12 cellular contexts compared by ENCODE assay signal in the genomic region with DNA sequence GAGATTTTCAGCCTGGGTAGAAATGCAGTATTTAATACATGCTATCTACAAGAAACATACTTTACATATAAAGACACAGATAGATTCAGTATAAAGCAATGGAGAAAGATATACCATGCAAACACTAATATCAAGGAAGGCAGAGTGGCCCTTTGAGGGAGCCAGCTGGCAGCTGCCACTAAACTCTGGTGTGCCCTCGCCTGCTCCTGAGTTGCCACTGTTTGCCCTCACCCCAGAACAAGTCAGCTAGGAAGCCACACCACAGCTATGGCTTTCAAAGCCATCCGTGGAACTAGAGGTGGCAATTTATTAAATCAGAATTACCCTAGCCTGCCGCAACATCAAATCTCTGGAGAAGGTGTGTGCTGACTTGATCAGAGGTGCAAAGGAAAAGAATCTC. TPM values are rescaled to one million over a fixed set of nuclear protein-coding genes. Genes with fewer than 3 reads are reported as not detected.
DNase-seq lines count a peak whose midpoint lies in the region; ATAC-seq and TF ChIP-seq lines count a peak whose summit lies in the region.
"Had no signal": no experiment of that assay in that cellular context is flagged by ENCODE, and none has a peak within 500 bp of the region (broad histone marks: within the 10 kb centered on the region; RNA-seq: fewer than 3 reads in every experiment).

No MANE protein-coding gene starts in this region.

- no peaks in the 10 kb centered on the region for H3K27me3 Mint-ChIP-seq in endodermal cell (ENCODE audit: insufficient read depth)
- no peaks in the 10 kb centered on the region for H3K27me3 Mint-ChIP-seq in natural killer cell treated with Interleukin-12 subunit alpha and Interleukin-12 subunit beta and Interleukin-15 and Interleukin-18, amount 100 ng/mL, for 72 hours

- peak overlapping the region in 8 of 10 donors; percentile 14 to 48 (median 30) for H3K4me3 ChIP-seq in heart right ventricle
- no peak overlapping the region for H3K4me3 ChIP-seq in endodermal cell (ENCODE audit: low read length)
- H3K4me3 ChIP-seq: colonic mucosa had no signal

- WGBS in heart right ventricle, 2 donors: 62% methylated on average over 3 of the region's 3 CpGs
- WGBS in endodermal cell (ENCODE audit: insufficient coverage in 1 of 2, insufficient read length in 1 of 2), 2 experiments: 93 to 100% methylated on average over 2 to 3 of the region's 3 CpGs

- H3K9me3 Mint-ChIP-seq in endodermal cell: no peaks in the 10 kb centered on the region
- H3K9me3 Mint-ChIP-seq in natural killer cell treated with Interleukin-12 subunit alpha and Interleukin-12 subunit beta and Interleukin-15 and Interleukin-18, amount 100 ng/mL, for 72 hours: no peaks in the 10 kb centered on the region
- H3K9me3 Mint-ChIP-seq: activated T-cell treated with anti-CD3 and anti-CD28 coated beads, Interleukin-2, amount 50 U/mL, for 72 hours had no signal

- ATAC-seq in heart right ventricle: no peak
- ATAC-seq in Right ventricle myocardium inferior: no peak
- ATAC-seq in natural killer cell treated with Interleukin-12 subunit alpha and Interleukin-12 subunit beta and Interleukin-15 and Interleukin-18, amount 100 ng/mL, for 72 hours: no peak
- ATAC-seq: activated T-cell treated with anti-CD3 and anti-CD28 coated beads, Interleukin-2, amount 50 U/mL, for 72 hours had no signal

- no peak overlapping the region for H3K4me3 Mint-ChIP-seq in endodermal cell
- H3K4me3 Mint-ChIP-seq in natural killer cell treated with Interleukin-12 subunit alpha and Interleukin-12 subunit beta and Interleukin-15 and Interleukin-18, amount 100 ng/mL, for 72 hours: peak overlapping the region; percentile 63

- no peak overlapping the region for H3K27ac Mint-ChIP-seq in endodermal cell
- peak overlapping the region; percentile 87 to 94 for H3K27ac Mint-ChIP-seq in natural killer cell treated with Interleukin-12 subunit alpha and Interleukin-12 subunit beta and Interleukin-15 and Interleukin-18, amount 100 ng/mL, for 72 hours

- H3K9me3 ChIP-seq in heart right ventricle (no peaks in the 10 kb centered on the region), endodermal cell (ENCODE audit: control insufficient read depth, low read length) (no peaks in the 10 kb centered on the region)
- H3K9me3 ChIP-seq: BE2C, colonic mucosa had no signal

- H3K27ac ChIP-seq in heart right ventricle (peak overlapping the region; percentile 32 to 92 (median 85)), endodermal cell (ENCODE audit: low read depth, low read length) (no peak overlapping the region)
- H3K27ac ChIP-seq: colonic mucosa had no signal

- H3K9ac ChIP-seq in endodermal cell (ENCODE audit: extremely low read depth, low read length, poor library complexity, severe bottlenecking): no peak overlapping the region

- DNase-seq in heart right ventricle: no peak
- no peak for DNase-seq in Right ventricle myocardium inferior (ENCODE audit: missing footprints)
- DNase-seq in endodermal cell: peak; percentile 43
- no peak for DNase-seq in natural killer cell treated with Interleukin-12 subunit alpha and Interleukin-12 subunit beta and Interleukin-15 and Interleukin-18, amount 100 ng/mL, for 72 hours (ENCODE audit: low spot score)
- DNase-seq in NCI-H82 treated with DMSO at 0.1 percent for 48 hours (lab: John Stamatoyannopoulos, UW; ENCODE audit: unreplicated experiment): no peak
- DNase-seq in NCI-H1930 (lab: John Stamatoyannopoulos, UW): no peak
- DNase-seq in effector CD8-positive, alpha-beta T cell (lab: John Stamatoyannopoulos, UW): no peak
- DNase-seq in NCI-H1417 (lab: John Stamatoyannopoulos, UW): no peak
- DNase-seq: activated T-cell treated with anti-CD3 and anti-CD28 coated beads, Interleukin-2, amount 50 U/mL, for 72 hours; BE2C; colonic mucosa; NCI-H2081 treated with DMSO at 0.1 percent for 48 hours had no signal

- intact Hi-C loops in heart right ventricle (cut with DNase I): no loop called here
- intact Hi-C loops in Right ventricle myocardium inferior (cut with DNase I): no loop called here

- peaks cover 8% of the 10 kb centered on the region for H3K36me3 Mint-ChIP-seq in endodermal cell (ENCODE audit: low read depth)
- peaks cover 5% of the 10 kb centered on the region for H3K36me3 Mint-ChIP-seq in natural killer cell treated with Interleukin-12 subunit alpha and Interleukin-12 subunit beta and Interleukin-15 and Interleukin-18, amount 100 ng/mL, for 72 hours

- H3K4me1 ChIP-seq in heart right ventricle (peaks cover 33 to 98% (median 95%) of the 10 kb centered on the region in 9 donors), endodermal cell (ENCODE audit: control insufficient read depth, insufficient read depth, low read length) (peaks cover 6% of the 10 kb centered on the region)
- H3K4me1 ChIP-seq: colonic mucosa had no signal

- H3K27me3 ChIP-seq in heart right ventricle (no peaks in the 10 kb centered on the region), endodermal cell (ENCODE audit: control insufficient read depth, insufficient read depth, low read length, poor library complexity, severe bottlenecking) (no peaks in the 10 kb centered on the region)
- H3K27me3 ChIP-seq: BE2C, colonic mucosa had no signal

- H3K36me3 ChIP-seq in heart right ventricle (peaks cover 0 to 5% (median 0%) of the 10 kb centered on the region in 9 donors), endodermal cell (ENCODE audit: control insufficient read depth, insufficient read depth, low read length) (peaks cover 9% of the 10 kb centered on the region)
- H3K36me3 ChIP-seq: BE2C, colonic mucosa had no signal

- no peak for TF ChIP-seq CTCF in heart right ventricle (IDR thresholded peaks at IDR 0.05)
- TF ChIP-seq CTCF in endodermal cell (conservative IDR thresholded peaks at IDR 0.05): no peak

- H3K4me1 Mint-ChIP-seq in endodermal cell: peaks cover 45% of the 10 kb centered on the region
- H3K4me1 Mint-ChIP-seq in natural killer cell treated with Interleukin-12 subunit alpha and Interleukin-12 subunit beta and Interleukin-15 and Interleukin-18, amount 100 ng/mL, for 72 hours (ENCODE audit: low read depth in 2 of 2): peaks cover 69 to 70% of the 10 kb centered on the region in 2 donors

RNA-seq across cellular contexts. Expression of a gene that starts 18.3 kb away (rescaled TPM):
- total RNA-seq in heart right ventricle: 10 to 100 TPM; 52.0 to 83.7 (median 63.3) TPM
- 100 to 1,000 TPM in 1 of 2 donors, 10 to 100 TPM in 1; 41.2 to 123 TPM for polyA plus RNA-seq in heart right ventricle
- total RNA-seq in Right ventricle myocardium inferior: 63.7 TPM
- total RNA-seq in endodermal cell: 10 to 100 TPM; 58.4 to 92.7 TPM
- 42.1 TPM for polyA plus RNA-seq in endodermal cell (2013, experiment 1 of 2)
- 44.5 TPM for polyA plus RNA-seq in endodermal cell (2013, experiment 2 of 2)
- 100 to 1,000 TPM; 133 to 160 TPM for total RNA-seq in natural killer cell treated with Interleukin-12 subunit alpha and Interleukin-12 subunit beta and Interleukin-15 and Interleukin-18, amount 100 ng/mL, for 72 hours

RNA-seq across cellular contexts. Expression of a gene that starts 44.5 kb away (rescaled TPM):
- total RNA-seq in heart right ventricle (over 10,000 TPM in 7 of 10 donors, 1,000 to 10,000 TPM in 3; 5,348 to 18,425 (median 10,263) TPM), Right ventricle myocardium inferior (12,991 TPM), endodermal cell (1,000 to 10,000 TPM; 4,079 to 4,491 TPM)
- not detected for polyA plus RNA-seq in heart right ventricle
- polyA plus RNA-seq in endodermal cell (2013, experiment 1 of 2): 4,451 TPM
- polyA plus RNA-seq in endodermal cell (2013, experiment 2 of 2): 8,189 TPM
- total RNA-seq in natural killer cell treated with Interleukin-12 subunit alpha and Interleukin-12 subunit beta and Interleukin-15 and Interleukin-18, amount 100 ng/mL, for 72 hours: 1,000 to 10,000 TPM; 6,345 to 8,722 TPM

RNA-seq across cellular contexts. Expression of a gene that starts 45.9 kb away (rescaled TPM):
- total RNA-seq in heart right ventricle (1,000 to 10,000 TPM in 6 of 10 donors, 100 to 1,000 TPM in 4; 426 to 3,423 (median 1,870) TPM), Right ventricle myocardium inferior (1,499 TPM), endodermal cell (1,000 to 10,000 TPM; 4,032 to 4,837 TPM)
- not detected for polyA plus RNA-seq in heart right ventricle
- polyA plus RNA-seq in endodermal cell (2013, experiment 1 of 2): 3,234 TPM
- 5,800 TPM for polyA plus RNA-seq in endodermal cell (2013, experiment 2 of 2)
- 1,000 to 10,000 TPM; 1,386 to 2,161 TPM for total RNA-seq in natural killer cell treated with Interleukin-12 subunit alpha and Interleukin-12 subunit beta and Interleukin-15 and Interleukin-18, amount 100 ng/mL, for 72 hours

RNA-seq across cellular contexts. Expression of a gene that starts 46.3 kb away (rescaled TPM):
- 1,000 to 10,000 TPM in 1 of 10 donors, 100 to 1,000 TPM in 9; 578 to 1,255 (median 694) TPM for total RNA-seq in heart right ventricle
- 1,000 to 10,000 TPM in 1 of 2 donors, 100 to 1,000 TPM in 1; 852 to 3,129 TPM for polyA plus RNA-seq in heart right ventricle
- 892 TPM for total RNA-seq in Right ventricle myocardium inferior
- 1,000 to 10,000 TPM; 2,153 to 2,485 TPM for total RNA-seq in endodermal cell
- 3,202 TPM for polyA plus RNA-seq in endodermal cell (2013, experiment 1 of 2)
- polyA plus RNA-seq in endodermal cell (2013, experiment 2 of 2): 2,907 TPM
- total RNA-seq in natural killer cell treated with Interleukin-12 subunit alpha and Interleukin-12 subunit beta and Interleukin-15 and Interleukin-18, amount 100 ng/mL, for 72 hours: 1,000 to 10,000 TPM; 1,757 to 2,186 TPM

RNA-seq across cellular contexts. Expression of a gene that starts 52.7 kb away (rescaled TPM):
- total RNA-seq in heart right ventricle (10 to 100 TPM; 30.4 to 41.3 (median 35.0) TPM), Right ventricle myocardium inferior (35.7 TPM), endodermal cell (100 to 1,000 TPM; 133 to 143 TPM)
- polyA plus RNA-seq in heart right ventricle: 10 to 100 TPM in 1 of 2 donors, 1 to 10 TPM in 1; 9.7 to 17.2 TPM
- polyA plus RNA-seq in endodermal cell (2013, experiment 1 of 2): 51.2 TPM
- 52.7 TPM for polyA plus RNA-seq in endodermal cell (2013, experiment 2 of 2)
- total RNA-seq in natural killer cell treated with Interleukin-12 subunit alpha and Interleukin-12 subunit beta and Interleukin-15 and Interleukin-18, amount 100 ng/mL, for 72 hours: 100 to 1,000 TPM; 126 to 311 TPM
